22 cellular contexts compared by ENCODE assay signal in the genomic region with DNA sequence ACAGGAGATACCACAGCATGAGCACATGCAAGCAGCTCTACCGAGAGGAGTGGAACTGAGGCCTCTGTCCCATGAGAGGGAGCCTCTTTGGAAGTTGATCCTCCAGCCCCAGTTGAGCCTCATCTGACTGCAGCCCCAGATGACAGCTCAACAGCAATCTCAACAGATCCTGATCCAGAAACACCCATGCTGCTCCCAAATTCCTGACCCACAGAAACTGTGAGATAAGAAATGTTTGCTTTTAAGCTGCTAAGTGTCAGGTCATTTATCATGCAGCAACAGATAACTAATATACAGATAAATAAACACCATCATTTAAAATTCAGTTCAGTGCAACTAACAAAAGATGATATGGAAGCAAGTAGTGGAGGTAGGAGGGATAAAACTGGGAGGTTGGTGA. TPM values are rescaled to one million over a fixed set of nuclear protein-coding genes. Genes with fewer than 3 reads are reported as not detected.
DNase-seq lines count a peak whose midpoint lies in the region; ATAC-seq and TF ChIP-seq lines count a peak whose summit lies in the region.
"Had no signal": no experiment of that assay in that cellular context is flagged by ENCODE, and none has a peak within 500 bp of the region (broad histone marks: within the 10 kb centered on the region; RNA-seq: fewer than 3 reads in every experiment).

No MANE protein-coding gene starts in this region.

- H3K79me2 ChIP-seq in GM23338 (replicated peaks; ENCODE audit: insufficient read depth) (no peaks in the 10 kb centered on the region), trophoblast cell (ENCODE audit: control insufficient read depth, insufficient read depth, low read length, poor library complexity) (peaks cover 4% of the 10 kb centered on the region)

- H2BK120ac ChIP-seq in trophoblast cell (ENCODE audit: insufficient read depth, low read length, poor library complexity): no peak overlapping the region

- no peaks in the 10 kb centered on the region for H3K9me3 ChIP-seq in trophoblast cell (ENCODE audit: insufficient read depth, low read depth, low read length)
- H3K9me3 ChIP-seq in transverse colon: no peaks in the 10 kb centered on the region
- H3K9me3 ChIP-seq: A549; BE2C; BLaER1 treated with 17β-estradiol and CSF1 and Interleukin-3, amounts not matched to agents 10 nM and 100 nM; HAP-1 had no signal

- H3K79me1 ChIP-seq in trophoblast cell (ENCODE audit: low read length): peaks cover 4% of the 10 kb centered on the region

- DNase-seq in GM23338 (ENCODE audit: low spot score) (no peak), trophoblast cell (no peak), sciatic nerve (ENCODE audit: low spot score) (peak; percentile 17), brain microvascular endothelial cell (no peak), transverse colon (no peak)
- DNase-seq: 8988T; ACHN; AML-193; BE2C; Calu3; CD4-positive, alpha-beta T cell; CD8-positive, alpha-beta memory T cell; DMS153; DND-41; GM23248 had no signal

- H3K4me1 ChIP-seq in GM23338 (ENCODE audit: insufficient read depth): peaks cover 7% of the 10 kb centered on the region; the same call in 1 of the 2 replicates
- H3K4me1 ChIP-seq in trophoblast cell (ENCODE audit: control insufficient read depth in 1 of 2, insufficient read depth in 2 of 2, low read length in 2 of 2): peaks cover 0 to 3% of the 10 kb centered on the region in 2 experiments
- peaks cover 7 to 16% (median 10%) of the 10 kb centered on the region in 4 donors for H3K4me1 ChIP-seq in transverse colon
- H3K4me1 ChIP-seq: BE2C, HAP-1 had no signal

- H3K9me3 Mint-ChIP-seq in GM23338: no peaks in the 10 kb centered on the region; the same call in 2 of the 3 replicates
- peaks cover 4% of the 10 kb centered on the region for H3K9me3 Mint-ChIP-seq in activated T-helper 17 cell treated with anti-CD3 and anti-CD28 coated beads, Interleukin-2, amount 50 U/mL, for 72 hours
- H3K9me3 Mint-ChIP-seq: CD4-positive, alpha-beta T cell; CD8-positive, alpha-beta memory T cell had no signal

- no peak overlapping the region for H3K14ac ChIP-seq in trophoblast cell (ENCODE audit: low read length)

- H3K23ac ChIP-seq in trophoblast cell (ENCODE audit: low read length): no peak overlapping the region

- peak overlapping the region; percentile 48 for H3K9ac ChIP-seq in trophoblast cell (ENCODE audit: low read length)
- H3K9ac ChIP-seq: BLaER1 treated with 17β-estradiol and CSF1 and Interleukin-3, amounts not matched to agents 10 nM and 100 nM; GM23248 had no signal

- no peak overlapping the region for H3K27ac ChIP-seq in GM23338 (ENCODE audit: low read depth)
- H3K27ac ChIP-seq in trophoblast cell (ENCODE audit: low read depth, low read length): no peak overlapping the region
- H3K27ac ChIP-seq in brain microvascular endothelial cell: no peak overlapping the region
- no peak overlapping the region for H3K27ac ChIP-seq in transverse colon
- H3K27ac ChIP-seq: A549; BLaER1 treated with 17β-estradiol and CSF1 and Interleukin-3, amounts not matched to agents 10 nM and 100 nM; GM23248 had no signal

- no peak overlapping the region for H3K18ac ChIP-seq in trophoblast cell (ENCODE audit: low read length)

- no peaks in the 10 kb centered on the region for H3K9me2 ChIP-seq in GM23338 (ENCODE audit: insufficient read depth)

- H3K4me1 Mint-ChIP-seq in GM23338: peaks cover 2% of the 10 kb centered on the region; the same call in 2 of the 3 replicates
- H3K4me1 Mint-ChIP-seq in activated T-helper 17 cell treated with anti-CD3 and anti-CD28 coated beads, Interleukin-2, amount 50 U/mL, for 72 hours: peaks cover 14% of the 10 kb centered on the region

- H3K4me3 ChIP-seq in GM23338 (no peak overlapping the region), trophoblast cell (ENCODE audit: low read depth, low read length) (no peak overlapping the region), brain microvascular endothelial cell (ENCODE audit: low read depth, low read length) (no peak overlapping the region), transverse colon (no peak overlapping the region)
- H3K4me3 ChIP-seq: A549; BLaER1 treated with 17β-estradiol and CSF1 and Interleukin-3, amounts not matched to agents 10 nM and 100 nM; GM12878; GM23248; HAP-1 had no signal

- H3K27me3 ChIP-seq in GM23338 (ENCODE audit: insufficient read depth) (no peaks in the 10 kb centered on the region), trophoblast cell (ENCODE audit: insufficient read depth, low read length) (no peaks in the 10 kb centered on the region), brain microvascular endothelial cell (replicated peaks) (no peaks in the 10 kb centered on the region), transverse colon (no peaks in the 10 kb centered on the region)
- H3K27me3 ChIP-seq: BE2C; BLaER1 treated with 17β-estradiol and CSF1 and Interleukin-3, amounts not matched to agents 10 nM and 100 nM had no signal

- H3K4me2 ChIP-seq in GM23338: no peak overlapping the region
- no peak overlapping the region for H3K4me2 ChIP-seq in trophoblast cell (ENCODE audit: low read length)
- H3K4me2 ChIP-seq: A549; BLaER1 treated with 17β-estradiol and CSF1 and Interleukin-3, amounts not matched to agents 10 nM and 100 nM had no signal

- H4K20me1 ChIP-seq in GM23338 (replicated peaks; ENCODE audit: insufficient read depth): no peaks in the 10 kb centered on the region
- H4K20me1 ChIP-seq: BLaER1 treated with 17β-estradiol and CSF1 and Interleukin-3, amounts not matched to agents 10 nM and 100 nM had no signal

- 0 out of 2 replicates have a peak, but pooled peaks cover 6% of the 10 kb centered on the region for H3F3A ChIP-seq in GM23338 (replicated peaks; ENCODE audit: low read depth)

- H4K8ac ChIP-seq in trophoblast cell (ENCODE audit: low read depth, low read length): no peak overlapping the region

- no CpG with 5 or more reads among the region's 1 CpG for WGBS in trophoblast cell (ENCODE audit: extremely low coverage, insufficient coverage, insufficient read length)
- WGBS in transverse colon (ENCODE audit: low coverage in 1 of 2), 2 donors: 79% methylated on average over 1 of the region's 1 CpG; no CpG with 5 or more reads in 1 of the 2 donors

- H3K27me3 Mint-ChIP-seq in GM23338 (ENCODE audit: insufficient read depth, low read depth, poor library complexity): peaks cover 8% of the 10 kb centered on the region
- H3K27me3 Mint-ChIP-seq in activated T-helper 17 cell treated with anti-CD3 and anti-CD28 coated beads, Interleukin-2, amount 50 U/mL, for 72 hours: no peaks in the 10 kb centered on the region
- H3K27me3 Mint-ChIP-seq: CD4-positive, alpha-beta T cell had no signal

- no peak for TF ChIP-seq POLR2A in transverse colon (IDR thresholded peaks at IDR 0.05)

- H4K91ac ChIP-seq in trophoblast cell (ENCODE audit: low read depth, low read length): no peak overlapping the region

- no peak overlapping the region for H2BK5ac ChIP-seq in trophoblast cell (ENCODE audit: low read depth, low read length, poor library complexity)

- no peak overlapping the region for H3K4ac ChIP-seq in trophoblast cell (ENCODE audit: low read depth, low read length)

- H3K27ac Mint-ChIP-seq in GM23338: no peak overlapping the region
- peak overlapping the region; percentile 36 for H3K27ac Mint-ChIP-seq in activated T-helper 17 cell treated with anti-CD3 and anti-CD28 coated beads, Interleukin-2, amount 50 U/mL, for 72 hours
- H3K27ac Mint-ChIP-seq: CD14-positive monocyte; CD4-positive, alpha-beta T cell; CD8-positive, alpha-beta memory T cell had no signal

- H2AK5ac ChIP-seq in trophoblast cell (ENCODE audit: low read length): no peak overlapping the region

- H4K12ac ChIP-seq in trophoblast cell (ENCODE audit: low read depth, low read length): no peak overlapping the region

- intact Hi-C loops in sciatic nerve (cut with DNase I) (no loop called here), transverse colon (cut with DNase I; ENCODE audit: low total_unique reads) (no loop called here)

- H2BK12ac ChIP-seq in trophoblast cell (ENCODE audit: low read length): no peak overlapping the region

- no peak for TF ChIP-seq CTCF in GM23338 (conservative IDR thresholded peaks at IDR 0.05; ENCODE audit: low read depth in 2 of 2)
- no peak for TF ChIP-seq CTCF in brain microvascular endothelial cell (IDR thresholded peaks at IDR 0.05; ENCODE audit: low read depth, low read length, missing control alignments)
- TF ChIP-seq CTCF in transverse colon (IDR thresholded peaks at IDR 0.05): no peak

- H3K36me3 Mint-ChIP-seq in GM23338 (ENCODE audit: low read depth): no peaks in the 10 kb centered on the region
- H3K36me3 Mint-ChIP-seq in activated T-helper 17 cell treated with anti-CD3 and anti-CD28 coated beads, Interleukin-2, amount 50 U/mL, for 72 hours (ENCODE audit: low read depth): peaks cover 6% of the 10 kb centered on the region
- H3K36me3 Mint-ChIP-seq: CD14-positive monocyte had no signal

- H2AFZ ChIP-seq in GM23338: 0 out of 2 replicates have a peak overlapping the region, but pooled peaks have one; percentile 14
- H2AFZ ChIP-seq in trophoblast cell (ENCODE audit: insufficient read depth, low read length, poor library complexity): no peak overlapping the region
- H2AFZ ChIP-seq: GM23248 had no signal

- no peak overlapping the region for H3K4me3 Mint-ChIP-seq in GM23338
- H3K4me3 Mint-ChIP-seq in activated T-helper 17 cell treated with anti-CD3 and anti-CD28 coated beads, Interleukin-2, amount 50 U/mL, for 72 hours: no peak overlapping the region
- H3K4me3 Mint-ChIP-seq: CD14-positive monocyte; CD4-positive, alpha-beta T cell had no signal

- ATAC-seq in GM23338 (no peak), sciatic nerve (no peak), HG03097 (IDR thresholded peaks at IDR 0.05; ENCODE audit: low FRiP score, unreplicated experiment) (no peak)
- ATAC-seq in activated T-helper 17 cell treated with anti-CD3 and anti-CD28 coated beads, Interleukin-2, amount 50 U/mL, for 72 hours (replicated peaks): no peak
- ATAC-seq: A549, GM12878 had no signal

- TF ChIP-seq EP300 in transverse colon (IDR thresholded peaks at IDR 0.05; ENCODE audit: low read depth): no peak

- in situ Hi-C loops in brain microvascular endothelial cell (cut with HindIII; ENCODE audit: low pct_ligation_motif_present, low sequenced_read_pairs): loop anchor here (25.0 kb wide), 1 partner anchor 254 kb away; no protein-coding TSS in a partner anchor
- in situ Hi-C loops in transverse colon (cut with MboI; ENCODE audit: low pct_ligation_motif_present in 1 of 4, low pct_unique_long_range_greater_than_20kb in 1 of 4, low sequenced_read_pairs in 3 of 4): no loop called here

- no peaks in the 10 kb centered on the region for H3K36me3 ChIP-seq in GM23338 (ENCODE audit: insufficient read depth)
- no peaks in the 10 kb centered on the region for H3K36me3 ChIP-seq in trophoblast cell (ENCODE audit: control insufficient read depth in 1 of 2, insufficient read depth in 2 of 2, low read length in 2 of 2)
- H3K36me3 ChIP-seq in brain microvascular endothelial cell (replicated peaks): no peaks in the 10 kb centered on the region
- no peaks in the 10 kb centered on the region for H3K36me3 ChIP-seq in transverse colon
- H3K36me3 ChIP-seq: BE2C; BLaER1 treated with 17β-estradiol and CSF1 and Interleukin-3, amounts not matched to agents 10 nM and 100 nM; HAP-1 had no signal

RNA-seq across cellular contexts. Expression of gene ARFGEF2, which starts 4.8 kb away (rescaled TPM):
- total RNA-seq in GM23338 (2014; rRNA removed; shearing (Covaris generic)): 25.5 and 26.3 TPM in 2 replicates
- 7.2 and 7.5 TPM in 2 replicates for polyA plus RNA-seq in GM23338 (2016; fragmentation: Nextera tagmentation; extraction: Ambion mirVana)
- total RNA-seq in activated T-helper 17 cell treated with anti-CD3 and anti-CD28 coated beads, Interleukin-2, amount 50 U/mL, for 72 hours: 10 to 100 TPM; 22.9 to 32.0 TPM
- polyA plus RNA-seq in trophoblast cell (2013): 11.8 and 12.1 TPM in 2 replicates
- total RNA-seq in sciatic nerve: 26.5 TPM
- 10 to 100 TPM; 52.5 to 69.5 (median 68.5) TPM for total RNA-seq in transverse colon
